ENCODE assay signal across 9 cellular contexts in genomic region chr6:144349690-144350132, GRCh38.
DNase-seq lines count a peak whose midpoint lies in the region; ATAC-seq, FAIRE-seq and TF ChIP-seq lines count a peak whose summit lies in the region.
"Had no signal": no experiment of that assay in that cellular context is flagged by ENCODE, and none has a peak within 500 bp of the region (broad histone marks: within the 10 kb centered on the region; RNA-seq: fewer than 3 reads in every experiment).

No MANE protein-coding gene starts in this region.

- TF ChIP-seq CTCF in right lobe of liver (IDR thresholded peaks at IDR 0.05) (no peak), Caco-2 (IDR thresholded peaks at IDR 0.05; ENCODE audit: insufficient read depth in 1 of 2, low read depth in 1 of 2, low read length in 1 of 2, severe bottlenecking in 1 of 2, unreplicated experiment in 1 of 2) (no peak), A673 (conservative IDR thresholded peaks at IDR 0.05; ENCODE audit: low read depth, low read length) (no peak)

- H3K27me3 Mint-ChIP-seq in activated naive CD8-positive, alpha-beta T cell treated with anti-CD3 and anti-CD28 coated beads, Interleukin-2, amount 50 U/mL, for 24 hours, result no peaks in the 10 kb centered on the region
- H3K27me3 Mint-ChIP-seq in Caco-2 (ENCODE audit: insufficient read depth, unreplicated experiment), result no peaks in the 10 kb centered on the region

- H3K27me3 ChIP-seq in right lobe of liver, result no peaks in the 10 kb centered on the region
- no peaks in the 10 kb centered on the region for H3K27me3 ChIP-seq in Caco-2 (replicated peaks; ENCODE audit: control insufficient read depth, insufficient read depth, low read length)
- no peaks in the 10 kb centered on the region for H3K27me3 ChIP-seq in A673 (replicated peaks; ENCODE audit: insufficient read depth, low read depth, low read length, poor library complexity)

- no peak for TF ChIP-seq POLR2A in right lobe of liver (IDR thresholded peaks at IDR 0.05)

- no peak for FAIRE-seq in HTR-8/SVneo (lab: Jason Lieb, UNC)
- FAIRE-seq: endometrium had no signal

- H3K9me3 Mint-ChIP-seq in activated naive CD8-positive, alpha-beta T cell treated with anti-CD3 and anti-CD28 coated beads, Interleukin-2, amount 50 U/mL, for 24 hours, result peaks cover 4% of the 10 kb centered on the region
- H3K9me3 Mint-ChIP-seq in Caco-2 (ENCODE audit: unreplicated experiment), result no peaks in the 10 kb centered on the region

- peak; percentile 46 for ATAC-seq in GM19395 (IDR thresholded peaks at IDR 0.05; ENCODE audit: unreplicated experiment)
- ATAC-seq in activated naive CD8-positive, alpha-beta T cell treated with anti-CD3 and anti-CD28 coated beads, Interleukin-2, amount 50 U/mL, for 24 hours, result peak; percentile 64
- ATAC-seq in right lobe of liver, result peak; percentile 81 to 88 (median 86)

- POLR2A ChIA-PET in Caco-2 (lab: Charles Lee), result no interaction called here
- POLR2A ChIA-PET in A673 (lab: Charles Lee; ENCODE audit: low non-redundant PET), result no interaction called here

- H3K36me3 ChIP-seq in right lobe of liver, result no peaks in the 10 kb centered on the region
- no peaks in the 10 kb centered on the region; the same call in 1 of the 2 replicates for H3K36me3 ChIP-seq in Caco-2 (ENCODE audit: control insufficient read depth, insufficient read depth, low read length)
- no peaks in the 10 kb centered on the region for H3K36me3 ChIP-seq in A673 (ENCODE audit: insufficient read depth, low read length, poor library complexity, severe bottlenecking)

- no TSS peak for BruUV-seq in Caco-2 (replicated peaks; lab: Mats Ljungman, UMichigan)
- no TSS peak for BruUV-seq in A673 (replicated peaks; lab: Mats Ljungman, UMichigan)

- intact Hi-C loops in right lobe of liver (cut with DNase I) (no loop called here), Caco-2 (cut with micrococcal nuclease; ENCODE audit: unreplicated experiment) (loop anchor here (5.0 kb wide), 1 partner anchor 117 kb away; no protein-coding TSS in a partner anchor), A673 (cut with micrococcal nuclease; ENCODE audit: unreplicated experiment) (loop anchor here (10.0 kb wide), 1 partner anchor 245 kb away; no protein-coding TSS in a partner anchor)

- H3K27ac Mint-ChIP-seq in activated naive CD8-positive, alpha-beta T cell treated with anti-CD3 and anti-CD28 coated beads, Interleukin-2, amount 50 U/mL, for 24 hours, result peak overlapping the region; percentile 86
- no peak overlapping the region for H3K27ac Mint-ChIP-seq in Caco-2 (ENCODE audit: unreplicated experiment)

- H3K4me3 ChIP-seq in right lobe of liver (no peak overlapping the region), Caco-2 (ENCODE audit: low read depth, low read length) (no peak overlapping the region), A673 (ENCODE audit: low read depth, low read length, poor library complexity, severe bottlenecking) (no peak overlapping the region)

- H3K4me3 Mint-ChIP-seq in activated naive CD8-positive, alpha-beta T cell treated with anti-CD3 and anti-CD28 coated beads, Interleukin-2, amount 50 U/mL, for 24 hours, result peak overlapping the region; percentile 74
- H3K4me3 Mint-ChIP-seq in Caco-2 (ENCODE audit: unreplicated experiment), result no peak overlapping the region

- H3K36me3 Mint-ChIP-seq in activated naive CD8-positive, alpha-beta T cell treated with anti-CD3 and anti-CD28 coated beads, Interleukin-2, amount 50 U/mL, for 24 hours (ENCODE audit: low read depth), result peaks cover 11% of the 10 kb centered on the region
- H3K36me3 Mint-ChIP-seq in Caco-2 (ENCODE audit: insufficient read depth, unreplicated experiment), result peaks cover 32% of the 10 kb centered on the region

- CTCF ChIA-PET in Caco-2 (lab: Charles Lee), result no interaction called here
- CTCF ChIA-PET in A673 (lab: Charles Lee), result no interaction called here

- DNase-seq in A172 (ENCODE audit: low spot score) (peak; percentile 73), HTR-8/SVneo (ENCODE audit: insufficient read length, low spot score) (peak; percentile 41), right lobe of liver (no peak), Caco-2 (no peak), A673 (ENCODE audit: low spot score) (no peak), occipital lobe (lab: John Stamatoyannopoulos, UW) (no peak)
- DNase-seq in activated naive CD8-positive, alpha-beta T cell treated with anti-CD3 and anti-CD28 coated beads, Interleukin-2, amount 50 U/mL, for 24 hours, result no peak

- H3K4me1 ChIP-seq in right lobe of liver (peaks cover 0 to 21% (median 0%) of the 10 kb centered on the region in 4 donors), Caco-2 (peaks cover 6% of the 10 kb centered on the region; the same call in 1 of the 2 replicates), A673 (ENCODE audit: insufficient read depth, low read length, poor library complexity, severe bottlenecking) (peaks cover 43% of the 10 kb centered on the region)

- H3K27ac ChIP-seq in right lobe of liver, result peak overlapping the region in 2 of 3 donors; percentile 51 to 58
- H3K27ac ChIP-seq in A673 (ENCODE audit: low read depth, low read length, poor library complexity, severe bottlenecking), result no peak overlapping the region

- H3K4me1 Mint-ChIP-seq in activated naive CD8-positive, alpha-beta T cell treated with anti-CD3 and anti-CD28 coated beads, Interleukin-2, amount 50 U/mL, for 24 hours, result peaks cover 95% of the 10 kb centered on the region
- H3K4me1 Mint-ChIP-seq in Caco-2 (ENCODE audit: low read depth, unreplicated experiment), result peaks cover 18% of the 10 kb centered on the region

- H3K9me3 ChIP-seq in right lobe of liver (no peaks in the 10 kb centered on the region), Caco-2 (no peaks in the 10 kb centered on the region), A673 (ENCODE audit: low read depth, low read length, poor library complexity, severe bottlenecking) (no peaks in the 10 kb centered on the region)

- 3% methylated on average over 5 of the region's 5 CpGs for WGBS in right lobe of liver (ENCODE audit: insufficient coverage, low coverage, low lambda C conversion rate, missing lambda C conversion rate)

Comparison
In these comparisons a context has a peak if more than half of its experiments do, and no peak if none do; other contexts are left out.
1. DNase-seq: peak in A172 (single experiment) and HTR-8/SVneo (single experiment); none in activated naive CD8-positive, alpha-beta T cell treated with anti-CD3 and anti-CD28 coated beads, Interleukin-2, amount 50 U/mL, for 24 hours (single experiment), right lobe of liver (0 of 3), Caco-2 (0 of 2), A673 (single experiment) and occipital lobe (single experiment).
2. intact Hi-C loops: an anchor here in Caco-2 (5.0 kb wide) and A673 (10.0 kb wide); none called in right lobe of liver.
3. Peak in every context shown above with its lines, with median percentiles within 50 percentile points of each other: ATAC-seq.